In the genomic region with DNA sequence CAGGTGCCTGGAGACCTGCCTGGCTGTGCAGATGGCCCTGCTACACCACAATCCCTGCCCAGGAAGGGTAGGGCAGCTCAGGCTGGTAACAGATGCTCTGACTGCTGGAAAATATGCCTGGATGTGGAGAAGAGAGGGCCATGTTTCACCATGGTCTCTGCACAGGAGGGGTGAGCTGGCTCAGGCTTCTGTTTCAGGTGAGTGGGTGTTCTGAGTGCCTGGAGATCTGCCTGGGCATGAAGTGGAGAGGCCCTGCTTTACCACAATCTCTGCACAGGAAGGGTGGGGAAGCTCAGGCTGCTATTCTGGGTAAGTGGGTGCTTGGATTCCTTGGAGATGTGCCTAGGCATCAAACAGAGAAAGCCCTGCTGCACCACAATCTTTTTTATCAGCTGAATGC, we compare ENCODE assay signal across 12 cellular contexts.
DNase-seq lines count a peak whose midpoint lies in the region; ATAC-seq and TF ChIP-seq lines count a peak whose summit lies in the region.
"Had no signal": no experiment of that assay in that cellular context is flagged by ENCODE, and none has a peak within 500 bp of the region (broad histone marks: within the 10 kb centered on the region; RNA-seq: fewer than 3 reads in every experiment).

No MANE protein-coding gene starts in this region.

- no peaks in the 10 kb centered on the region for H3K9me3 ChIP-seq in mammary epithelial cell (replicated peaks; ENCODE audit: insufficient read depth, low read length)
- H3K9me3 ChIP-seq: transverse colon had no signal

- TF ChIP-seq CTCF in mammary epithelial cell (conservative IDR thresholded peaks at IDR 0.05 in 1 of 2, IDR thresholded peaks at IDR 0.05 in 1 of 2; ENCODE audit: extremely low read depth in 1 of 2, insufficient read depth in 1 of 2, low read depth in 1 of 2, low read length in 2 of 2): no peak
- TF ChIP-seq CTCF in CD14-positive monocyte (IDR thresholded peaks at IDR 0.05): no peak

- in situ Hi-C loops in mammary epithelial cell (cut with MboI; ENCODE audit: low sequenced_read_pairs in 2 of 2): no loop called here

- ATAC-seq in GM18907 (IDR thresholded peaks at IDR 0.05; ENCODE audit: unreplicated experiment) (peak; percentile 33), HG03378 (IDR thresholded peaks at IDR 0.05; ENCODE audit: unreplicated experiment) (peak; percentile 39)

- dilution Hi-C loops in mammary epithelial cell (cut with HindIII; ENCODE audit: low sequenced_read_pairs): no loop called here

- H3K36me3 Mint-ChIP-seq in CD14-positive monocyte: no peaks in the 10 kb centered on the region

- peak overlapping the region; percentile 72 for H3K4me2 ChIP-seq in mammary epithelial cell (ENCODE audit: insufficient read depth, low read depth, low read length)

- no peaks in the 10 kb centered on the region for H4K20me1 ChIP-seq in mammary epithelial cell (ENCODE audit: insufficient read depth, low read length)

- H3K27me3 Mint-ChIP-seq in CD14-positive monocyte (ENCODE audit: low read depth in 3 of 3): peaks cover 0 to 2% (median 2%) of the 10 kb centered on the region in 3 donors
- H3K27me3 Mint-ChIP-seq: activated B cell treated with CpG ODN at 0.5 μM for 24 hours had no signal

- H3K27me3 ChIP-seq in mammary epithelial cell (ENCODE audit: insufficient read depth, low read length) (no peaks in the 10 kb centered on the region), H7 (ENCODE audit: control insufficient read depth, insufficient read depth, low read length) (no peaks in the 10 kb centered on the region)
- H3K27me3 ChIP-seq: transverse colon had no signal

- intact Hi-C loops in mammary epithelial cell (cut with micrococcal nuclease) (loop anchor here (1.0 to 5.0 kb wide), 2 partner anchors 44 to 71 kb away; no protein-coding TSS in a partner anchor), CD14-positive monocyte (cut with micrococcal nuclease) (no loop called here)

- no peaks in the 10 kb centered on the region for H3K4me1 Mint-ChIP-seq in CD14-positive monocyte

- no peak overlapping the region for H3K27ac Mint-ChIP-seq in CD14-positive monocyte
- H3K27ac Mint-ChIP-seq: activated B cell treated with CpG ODN at 0.5 μM for 24 hours had no signal

- DNase-seq in DMS153 (lab: John Stamatoyannopoulos, UW) (peak; percentile 40), mammary epithelial cell (peak; percentile 98), CD1c-positive myeloid dendritic cell (ENCODE audit: extremely low spot score) (no peak), anterior cingulate cortex (lab: John Stamatoyannopoulos, UW) (no peak), CD14-positive monocyte (ENCODE audit: low spot score) (no peak), H7 (no peak)
- DNase-seq: activated B cell treated with CpG ODN at 0.5 μM for 24 hours, C1 segment of cervical spinal cord, naive B cell, transverse colon had no signal

- BruUV-seq in mammary epithelial cell (replicated peaks; lab: Mats Ljungman, UMichigan): TSS peak; percentile 52

- H3K9ac ChIP-seq in mammary epithelial cell (ENCODE audit: insufficient read depth, low read length): peak overlapping the region; percentile 84

- CTCF ChIA-PET in mammary epithelial cell (lab: Charles Lee; ENCODE audit: low non-redundant PET): interaction anchor here (0.6 kb wide), 1 partner anchor 24 kb away, joined by 5 read pairs; no protein-coding TSS in a partner anchor

- peaks cover 34% of the 10 kb centered on the region for H3K4me1 ChIP-seq in mammary epithelial cell (ENCODE audit: insufficient read depth, low read length)
- H3K4me1 ChIP-seq: transverse colon had no signal

- H3K36me3 ChIP-seq in mammary epithelial cell (ENCODE audit: insufficient read depth, low read length) (no peaks in the 10 kb centered on the region), H7 (replicated peaks; ENCODE audit: control insufficient read depth, insufficient read depth, low read length) (no peaks in the 10 kb centered on the region)
- H3K36me3 ChIP-seq: transverse colon had no signal

- H3K27ac ChIP-seq in mammary epithelial cell (ENCODE audit: insufficient read depth, low read depth, low read length): peak overlapping the region; percentile 92
- H3K27ac ChIP-seq: transverse colon had no signal

- H3K4me3 ChIP-seq in mammary epithelial cell (replicated peaks in 1 of 3; ENCODE audit: insufficient read depth in 1 of 3, low read depth in 2 of 3, low read length in 3 of 3) (peak overlapping the region; percentile 48 to 62 (median 53)), H7 (ENCODE audit: insufficient read depth, low read depth, low read length) (no peak overlapping the region)
- H3K4me3 ChIP-seq: transverse colon had no signal

- peaks cover 0 to 19% (median 8%) of the 10 kb centered on the region in 7 donors for H3K9me3 Mint-ChIP-seq in CD14-positive monocyte

- peaks cover 16% of the 10 kb centered on the region for H3K79me2 ChIP-seq in mammary epithelial cell (ENCODE audit: insufficient read depth, low read length)

- no peak overlapping the region for H3K4me3 Mint-ChIP-seq in CD14-positive monocyte
- H3K4me3 Mint-ChIP-seq: activated B cell treated with CpG ODN at 0.5 μM for 24 hours had no signal

- peak overlapping the region; percentile 81 for H2AFZ ChIP-seq in mammary epithelial cell (ENCODE audit: low read depth, low read length)

Comparison
In these comparisons a context has a peak if more than half of its experiments do, and no peak if none do; other contexts are left out.
1. DNase-seq: peak in DMS153 (single experiment) and mammary epithelial cell (single experiment); none in CD1c-positive myeloid dendritic cell (single experiment), anterior cingulate cortex (0 of 58), CD14-positive monocyte (single experiment) and H7 (single experiment).